In genomic region chr7:80722596-80723141, GRCh38 we compare ENCODE assay signal across 10 cellular contexts.
A peak's percentile ranks its signal among the peaks of the same experiment; 100 is the strongest.
DNase-seq lines count a peak whose midpoint lies in the region; ATAC-seq lines count a peak whose summit lies in the region.
"Had no signal": no experiment of that assay in that cellular context is flagged by ENCODE, and none has a peak within 500 bp of the region (broad histone marks: within the 10 kb centered on the region; RNA-seq: fewer than 3 reads in every experiment).

No MANE protein-coding gene starts in this region.

- no peaks in the 10 kb centered on the region for H3K36me3 ChIP-seq in SK-N-MC (ENCODE audit: insufficient read depth, low read length)

- DNase-seq in G401 (ENCODE audit: low spot score), result peak; percentile 23
- DNase-seq in SK-N-MC (ENCODE audit: low read depth, low spot score), result no peak
- peak; percentile 90 for DNase-seq in foreskin melanocyte
- peak; percentile 99 for DNase-seq in renal cortical epithelial cell (ENCODE audit: low read depth)
- no peak for DNase-seq in NCI-H1436 treated with DMSO at 0.1 percent for 48 hours (lab: John Stamatoyannopoulos, UW)
- DNase-seq in SK-N-DZ (ENCODE audit: low spot score), result no peak
- no peak for DNase-seq in NCI-H1105 treated with DMSO at 0.1 percent for 48 hours (lab: John Stamatoyannopoulos, UW)
- DNase-seq: NCI-H2171 treated with DMSO at 0.1 percent for 48 hours had no signal

- no peak for ATAC-seq in HG03469 (IDR thresholded peaks at IDR 0.05; ENCODE audit: unreplicated experiment)
- ATAC-seq: GM12878 had no signal

- no peaks in the 10 kb centered on the region for H3K9me3 ChIP-seq in SK-N-MC (ENCODE audit: low read depth, low read length)

- peak overlapping the region; percentile 69 for H3K4me3 ChIP-seq in SK-N-MC
- H3K4me3 ChIP-seq: GM12878 had no signal

- peak overlapping the region; percentile 57; the same call in 1 of the 2 replicates for H3K27ac ChIP-seq in SK-N-MC

- no peak overlapping the region for H3K9ac ChIP-seq in SK-N-MC (ENCODE audit: insufficient read length)

- in situ Hi-C loops in G401 (cut with HindIII; ENCODE audit: low sequenced_read_pairs), result no loop called here

Comparison
In these comparisons a context has a peak if more than half of its experiments do, and no peak if none do; other contexts are left out.
1. DNase-seq: peak in G401 (single experiment), foreskin melanocyte (single experiment) and renal cortical epithelial cell (single experiment); none in SK-N-MC (single experiment), NCI-H1436 treated with DMSO at 0.1 percent for 48 hours (single experiment), SK-N-DZ (single experiment) and NCI-H1105 treated with DMSO at 0.1 percent for 48 hours (single experiment).